In genomic region chr9:94128580-94128979, GRCh38 we compare ENCODE assay signal across 36 cellular contexts.
"Had no signal": no experiment of that assay in that cellular context is flagged by ENCODE, and none has a peak within 500 bp of the region (broad histone marks: within the 10 kb centered on the region; RNA-seq: fewer than 3 reads in every experiment).

No MANE protein-coding gene starts in this region.

- H3K4me1 Mint-ChIP-seq: activated B cell treated with CpG ODN at 0.5 μM for 24 hours; activated CD4-positive, alpha-beta T cell treated with anti-CD3 and anti-CD28 coated beads, Interleukin-2, amount 10 ng/mL, durations not matched to agents 24 days and 14 days; activated naive CD8-positive, alpha-beta T cell treated with anti-CD3 and anti-CD28 coated beads for 36 hours; activated T-helper 17 cell treated with anti-CD3 and anti-CD28 coated beads, Interleukin-2, amount 50 U/mL, for 72 hours had no signal

- H3K27ac ChIP-seq: adrenal gland, body of pancreas, brain microvascular endothelial cell, breast epithelium, VCaP had no signal

- H3K27me3 Mint-ChIP-seq: activated B cell treated with CpG ODN at 0.5 μM for 24 hours; activated CD8-positive, alpha-beta T cell treated with anti-CD3 and anti-CD28 coated beads for 36 hours; activated naive CD8-positive, alpha-beta T cell treated with anti-CD3 and anti-CD28 coated beads for 36 hours had no signal

- ATAC-seq: activated CD8-positive, alpha-beta T cell treated with anti-CD3 and anti-CD28 coated beads for 36 hours; activated naive CD4-positive, alpha-beta T cell treated with anti-CD3 and anti-CD28 coated beads, Interleukin-2, amount 50 U/mL, for 72 hours; activated T-cell treated with anti-CD3 and anti-CD28 coated beads, Interleukin-2, amount 50 U/mL, for 4 hours; activated T-cell treated with anti-CD3 and anti-CD28 coated beads, Interleukin-2, amount 50 U/mL, for 72 hours; activated T-helper 17 cell treated with anti-CD3 and anti-CD28 coated beads, Interleukin-2, amount 50 U/mL, for 72 hours; body of pancreas had no signal

- FAIRE-seq: astrocyte had no signal

- H3K36me3 ChIP-seq: adrenal gland, brain microvascular endothelial cell, breast epithelium had no signal

- H3K4me3 ChIP-seq: adrenal gland, body of pancreas, breast epithelium had no signal

- H3K9me3 ChIP-seq: body of pancreas had no signal

- H3K4me3 Mint-ChIP-seq: activated B cell treated with CpG ODN at 0.5 μM for 24 hours; activated CD4-positive, alpha-beta memory T cell treated with anti-CD3 and anti-CD28 coated beads for 36 hours; activated CD4-positive, alpha-beta T cell treated with anti-CD3 and anti-CD28 coated beads, Interleukin-2, amount 10 ng/mL, durations not matched to agents 24 days and 14 days; activated CD8-positive, alpha-beta T cell treated with anti-CD3 and anti-CD28 coated beads for 36 hours; activated naive CD4-positive, alpha-beta T cell treated with anti-CD3 and anti-CD28 coated beads for 36 hours; activated naive CD8-positive, alpha-beta T cell treated with anti-CD3 and anti-CD28 coated beads for 36 hours; activated T-cell treated with anti-CD3 and anti-CD28 coated beads, Interleukin-2, amount 50 U/mL, for 4 hours; activated T-cell treated with anti-CD3 and anti-CD28 coated beads, Interleukin-2, amount 50 U/mL, for 72 hours; activated T-helper 1 cell treated with anti-CD3 and anti-CD28 coated beads, Interleukin-12 subunit alpha, Interleukin-12 subunit beta, Interleukin-2, Interleukin-4 antibody, amounts not matched to agents 30 ng/mL and 10 ng/mL and 1 ng/mL, durations not matched to agents 14 hours and 24 hours and 36 hours; activated T-helper 17 cell treated with anti-CD3 and anti-CD28 coated beads, Interleukin-2, amount 50 U/mL, for 72 hours; T-helper 1 cell treated with Interleukin-12 subunit alpha and Interleukin-12 subunit beta and Interleukin-4 antibody, amounts not matched to agents 30 μg/mL and 1 μg/mL, for 36 hours; T-helper 2 cell treated with Interferon-gamma antibody and Interleukin-4, amounts not matched to agents 5 μg/mL and 100 μg/mL, for 36 hours had no signal

- H3K27ac Mint-ChIP-seq: activated B cell treated with CpG ODN at 0.5 μM for 24 hours; activated CD4-positive, alpha-beta memory T cell treated with anti-CD3 and anti-CD28 coated beads for 36 hours; activated CD4-positive, alpha-beta T cell treated with anti-CD3 and anti-CD28 coated beads, Interleukin-2, amount 10 ng/mL, durations not matched to agents 24 days and 14 days; activated CD8-positive, alpha-beta T cell treated with anti-CD3 and anti-CD28 coated beads for 36 hours; activated naive CD4-positive, alpha-beta T cell treated with anti-CD3 and anti-CD28 coated beads for 36 hours; activated naive CD4-positive, alpha-beta T cell treated with anti-CD3 and anti-CD28 coated beads, Interleukin-2, amount 50 U/mL, for 72 hours; activated naive CD8-positive, alpha-beta T cell treated with anti-CD3 and anti-CD28 coated beads for 36 hours; activated T-cell treated with anti-CD3 and anti-CD28 coated beads, Interleukin-2, amount 50 U/mL, for 72 hours; activated T-helper 1 cell treated with anti-CD3 and anti-CD28 coated beads, Interleukin-12 subunit alpha, Interleukin-12 subunit beta, Interleukin-2, Interleukin-4 antibody, amounts not matched to agents 30 ng/mL and 10 ng/mL and 1 ng/mL, durations not matched to agents 14 hours and 24 hours and 36 hours; activated T-helper 17 cell treated with anti-CD3 and anti-CD28 coated beads, Interleukin-2, amount 50 U/mL, for 72 hours; T-helper 1 cell treated with Interleukin-12 subunit alpha and Interleukin-12 subunit beta and Interleukin-4 antibody, amounts not matched to agents 30 μg/mL and 1 μg/mL, for 36 hours; T-helper 2 cell treated with Interferon-gamma antibody and Interleukin-4, amounts not matched to agents 5 μg/mL and 100 μg/mL, for 36 hours had no signal

- DNase-seq: activated B cell treated with CpG ODN at 0.5 μM for 24 hours; activated CD4-positive, alpha-beta memory T cell treated with anti-CD3 and anti-CD28 coated beads for 36 hours; activated CD4-positive, alpha-beta T cell treated with anti-CD3 and anti-CD28 coated beads for 4 hours; activated CD4-positive, alpha-beta T cell treated with anti-CD3 and anti-CD28 coated beads, Interleukin-2, amount 10 ng/mL, durations not matched to agents 24 days and 14 days; activated CD4-positive, alpha-beta T cell treated with anti-CD3 and anti-CD28 coated beads, Interleukin-2, amount 50 U/mL, for 1 hour; activated CD4-positive, alpha-beta T cell treated with anti-CD3 and anti-CD28 coated beads, Interleukin-2, amount 50 U/mL, for 4 hours; activated CD4-positive, CD25-positive, alpha-beta regulatory T cell treated with anti-CD3 and anti-CD28 coated beads, Interleukin-2, amount 50 U/mL, for 72 hours; activated CD8-positive, alpha-beta memory T cell treated with anti-CD3 and anti-CD28 coated beads, Interleukin-2, amount 50 U/mL, for 4 hours; activated CD8-positive, alpha-beta T cell treated with anti-CD3 and anti-CD28 coated beads for 36 hours; activated effector memory CD4-positive, alpha-beta T cell treated with anti-CD3 and anti-CD28 coated beads, Interleukin-2, amount 50 U/mL, for 16 hours; activated gamma-delta T cell treated with Interleukin-2 at 50 U/mL for 16 hours; activated naive CD4-positive, alpha-beta T cell; activated naive CD4-positive, alpha-beta T cell treated with anti-CD3 and anti-CD28 coated beads for 36 hours; activated naive CD4-positive, alpha-beta T cell treated with anti-CD3 and anti-CD28 coated beads, Interleukin-2, amount 50 U/mL, for 16 hours; activated naive CD8-positive, alpha-beta T cell treated with anti-CD3 and anti-CD28 coated beads for 36 hours; activated T-cell treated with anti-CD3 and anti-CD28 coated beads for 4 hours; activated T-cell treated with anti-CD3 and anti-CD28 coated beads, Interleukin-2, amount 50 U/mL, for 1 hour; activated T-cell treated with anti-CD3 and anti-CD28 coated beads, Interleukin-2, amount 50 U/mL, for 4 hours; activated T-cell treated with anti-CD3 and anti-CD28 coated beads, Interleukin-2, amount 50 U/mL, for 72 hours; adrenal gland; amniotic stem cell; aorta; body of pancreas; brain microvascular endothelial cell; central memory CD4-positive, alpha-beta T cell; T-helper 1 cell; T-helper 2 cell; T-helper 9 cell had no signal

- H3K27me3 ChIP-seq: adrenal gland, body of pancreas, brain microvascular endothelial cell, breast epithelium had no signal

- H3K4me1 ChIP-seq: adrenal gland, body of pancreas, breast epithelium had no signal
